Comparison of ENCODE assay signal across 1 cellular context in genomic region chr20:59020938-59021551, GRCh38.
TF ChIP-seq lines count a peak whose summit lies in the region.

No MANE protein-coding gene starts in this region.

TF ChIP-seq in K562, 482 proteins besides CTCF, POLR2A, EP300 and RAD21 (continued from another document and continues in another):
- no peak for TF ChIP-seq RREB1 (CRISPR knock-in tag; IDR thresholded peaks at IDR 0.05)
- TF ChIP-seq ETV1 (tag; conservative IDR thresholded peaks at IDR 0.05; ENCODE audit: low read depth) = 0 out of 2 replicates have a peak, but pooled peaks have one; percentile 28
- no peak for TF ChIP-seq ZNF695 (CRISPR knock-in tag; IDR thresholded peaks at IDR 0.05)
- no peak for TF ChIP-seq ZNF445 (CRISPR knock-in tag; IDR thresholded peaks at IDR 0.05; ENCODE audit: low read depth)
- no peak for TF ChIP-seq SNRNP70 (optimal IDR thresholded peaks at IDR 0.05; ENCODE audit: low read depth, low read length)
- peak; percentile 46 to 79; a peak in 3 of 4 replicates for TF ChIP-seq MNT (conservative IDR thresholded peaks at IDR 0.05)
- no peak for TF ChIP-seq TCFL5 (CRISPR knock-in tag; conservative IDR thresholded peaks at IDR 0.05)
- no peak for TF ChIP-seq POLR3G (IDR thresholded peaks at IDR 0.05; ENCODE audit: extremely low read depth, insufficient read length, insufficient replicate concordance)
- no peak for TF ChIP-seq TAF7 (tag; IDR thresholded peaks at IDR 0.05)
- TF ChIP-seq MAFG (tag; conservative IDR thresholded peaks at IDR 0.05) = peak; percentile 89
- TF ChIP-seq ZBTB2 (IDR thresholded peaks at IDR 0.05) = peak; percentile 71; the same call in 1 of the 2 replicates
- no peak for TF ChIP-seq CUX1 (CRISPR knock-in tag; IDR thresholded peaks at IDR 0.05)
- no peak for TF ChIP-seq STAT6 (CRISPR knock-in tag; IDR thresholded peaks at IDR 0.05)
- peak in 1 of 2 experiments; percentile 21; a peak in 1 of 4 replicates for TF ChIP-seq FOXK2 (conservative IDR thresholded peaks at IDR 0.05 in 1 of 2, IDR thresholded peaks at IDR 0.05 in 1 of 2; ENCODE audit: low read depth in 2 of 2)
- peak; percentile 71 to 86 for TF ChIP-seq TRIM24 (IDR thresholded peaks at IDR 0.05)
- TF ChIP-seq ZNF280B (CRISPR knock-in tag; IDR thresholded peaks at IDR 0.05) = no peak
- no peak for TF ChIP-seq THAP12 (CRISPR knock-in tag; IDR thresholded peaks at IDR 0.05)
- peak; percentile 31; the same call in 1 of the 2 replicates for TF ChIP-seq SUPT5H (IDR thresholded peaks at IDR 0.05)
- no peak for TF ChIP-seq HNRNPUL1 (IDR thresholded peaks at IDR 0.05; ENCODE audit: low read length)
- TF ChIP-seq CBFA2T3 (IDR thresholded peaks at IDR 0.05) = peak; percentile 99
- 0 out of 2 replicates have a peak, but pooled peaks have one; percentile 51 for TF ChIP-seq ZNF24 (IDR thresholded peaks at IDR 0.05)
- no peak for TF ChIP-seq TEAD2 (tag; IDR thresholded peaks at IDR 0.05)
- TF ChIP-seq PTBP1 (IDR thresholded peaks at IDR 0.05; ENCODE audit: low read depth, low read length) = no peak
- TF ChIP-seq CCAR2 (IDR thresholded peaks at IDR 0.05; ENCODE audit: low read depth, low read length) = no peak
- TF ChIP-seq ZNF551 (CRISPR knock-in tag; IDR thresholded peaks at IDR 0.05) = no peak
- no peak for TF ChIP-seq CHAMP1 (IDR thresholded peaks at IDR 0.05)
